Comparison of ENCODE assay signal across 10 cellular contexts in the genomic region with DNA sequence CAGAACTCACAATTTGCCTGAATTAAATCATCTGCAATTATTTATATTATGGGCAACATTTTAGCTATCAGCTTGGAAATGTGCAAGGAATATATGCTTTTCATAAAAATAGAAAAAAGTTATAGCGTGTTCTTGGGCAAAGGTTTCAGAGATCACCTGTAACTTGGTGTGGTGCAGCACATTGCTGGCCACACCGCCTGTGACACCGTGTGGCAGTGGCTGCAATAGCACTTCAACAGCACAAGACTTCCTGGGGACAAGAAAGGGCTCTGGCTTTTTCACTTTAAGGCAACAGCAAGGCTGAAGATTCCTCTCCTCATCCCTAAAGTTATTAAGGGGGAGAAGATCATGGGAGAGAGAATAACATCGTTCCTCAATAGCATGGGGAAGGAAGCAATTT. TPM values are rescaled to one million over a fixed set of nuclear protein-coding genes. Genes with fewer than 3 reads are reported as not detected.
A peak's percentile ranks its signal among the peaks of the same experiment; 100 is the strongest.
DNase-seq lines count a peak whose midpoint lies in the region; ATAC-seq and TF ChIP-seq lines count a peak whose summit lies in the region.
"Had no signal": no experiment of that assay in that cellular context is flagged by ENCODE, and none has a peak within 500 bp of the region (broad histone marks: within the 10 kb centered on the region; RNA-seq: fewer than 3 reads in every experiment).

No MANE protein-coding gene starts in this region.

- H3K27me3 ChIP-seq in OCI-LY3 (ENCODE audit: low read depth, low read length), result no peaks in the 10 kb centered on the region
- H3K27me3 ChIP-seq in liver (ENCODE audit: control insufficient read depth in 4 of 4, insufficient read depth in 4 of 4, low read length in 3 of 4), result no peaks in the 10 kb centered on the region
- no peaks in the 10 kb centered on the region for H3K27me3 ChIP-seq in CD4-positive, alpha-beta memory T cell (ENCODE audit: insufficient read depth, low read length)

- no peaks in the 10 kb centered on the region for H3K36me3 Mint-ChIP-seq in activated T-helper 17 cell treated with anti-CD3 and anti-CD28 coated beads, Interleukin-2, amount 50 U/mL, for 72 hours (ENCODE audit: low read depth)
- H3K36me3 Mint-ChIP-seq in CD4-positive, alpha-beta memory T cell, result no peaks in the 10 kb centered on the region

- no peaks in the 10 kb centered on the region for H3K4me1 Mint-ChIP-seq in activated T-helper 17 cell treated with anti-CD3 and anti-CD28 coated beads, Interleukin-2, amount 50 U/mL, for 72 hours
- H3K4me1 Mint-ChIP-seq in CD4-positive, alpha-beta memory T cell, result no peaks in the 10 kb centered on the region
- H3K4me1 Mint-ChIP-seq: activated B cell treated with CpG ODN at 0.5 μM for 24 hours had no signal

- H3K4me1 ChIP-seq in OCI-LY3 (ENCODE audit: low read length) (no peaks in the 10 kb centered on the region), liver (ENCODE audit: control insufficient read depth in 4 of 4, insufficient read depth in 4 of 4, low read length in 3 of 4) (peaks cover 0 to 8% (median 2%) of the 10 kb centered on the region in 4 donors)
- H3K4me1 ChIP-seq in CD4-positive, alpha-beta memory T cell (ENCODE audit: insufficient read depth, low read length), result no peaks in the 10 kb centered on the region

- DNase-seq in NCI-H1694 (lab: John Stamatoyannopoulos, UW) (peak; percentile 0), NCI-H1694 treated with DMSO at 0.1 percent for 48 hours (lab: John Stamatoyannopoulos, UW) (no peak)
- no peak for DNase-seq in stimulated activated naive CD4-positive, alpha-beta T cell (lab: John Stamatoyannopoulos, UW)
- no peak for DNase-seq in CD4-positive, alpha-beta memory T cell
- DNase-seq: activated B cell treated with CpG ODN at 0.5 μM for 24 hours had no signal

- H3K4me2 ChIP-seq in OCI-LY3 (ENCODE audit: low read length), result peak overlapping the region; percentile 44

- peaks cover 4% of the 10 kb centered on the region for H3K9me3 Mint-ChIP-seq in activated T-helper 17 cell treated with anti-CD3 and anti-CD28 coated beads, Interleukin-2, amount 50 U/mL, for 72 hours
- peaks cover 0 to 3% (median under 1%) of the 10 kb centered on the region in 8 donors for H3K9me3 Mint-ChIP-seq in CD4-positive, alpha-beta memory T cell

- WGBS in liver, result 21% methylated on average over 4 of the region's 4 CpGs

- H3K27ac ChIP-seq in OCI-LY3 (ENCODE audit: low read length), result no peak overlapping the region
- no peak overlapping the region for H3K27ac ChIP-seq in liver (ENCODE audit: low read depth in 1 of 2, low read length in 2 of 2)
- no peak overlapping the region for H3K27ac ChIP-seq in CD4-positive, alpha-beta memory T cell (ENCODE audit: low read depth, low read length)

- H3K36me3 ChIP-seq in OCI-LY3 (replicated peaks; ENCODE audit: low read depth, low read length) (no peaks in the 10 kb centered on the region), liver (ENCODE audit: control insufficient read depth in 4 of 4, insufficient read depth in 3 of 4, low read depth in 1 of 4, low read length in 3 of 4) (no peaks in the 10 kb centered on the region)
- no peaks in the 10 kb centered on the region for H3K36me3 ChIP-seq in CD4-positive, alpha-beta memory T cell (ENCODE audit: insufficient read depth, low read length)

- peak overlapping the region; percentile 18 for H2AFZ ChIP-seq in OCI-LY3 (ENCODE audit: low read depth, low read length)

- peak; percentile 72 to 81 for TF ChIP-seq RAD21 in liver (IDR thresholded peaks at IDR 0.05)

- H3K27ac Mint-ChIP-seq in activated T-helper 17 cell treated with anti-CD3 and anti-CD28 coated beads, Interleukin-2, amount 50 U/mL, for 72 hours, result no peak overlapping the region
- H3K27ac Mint-ChIP-seq in CD4-positive, alpha-beta memory T cell, result no peak overlapping the region
- H3K27ac Mint-ChIP-seq: activated B cell treated with CpG ODN at 0.5 μM for 24 hours had no signal

- no peak overlapping the region for H3K4me3 Mint-ChIP-seq in activated T-helper 17 cell treated with anti-CD3 and anti-CD28 coated beads, Interleukin-2, amount 50 U/mL, for 72 hours
- H3K4me3 Mint-ChIP-seq in CD4-positive, alpha-beta memory T cell, result no peak overlapping the region
- H3K4me3 Mint-ChIP-seq: activated B cell treated with CpG ODN at 0.5 μM for 24 hours had no signal

- H3K4me3 ChIP-seq in OCI-LY3 (ENCODE audit: low read length), result 0 out of 2 replicates have a peak overlapping the region, but pooled peaks have one; percentile 12
- no peak overlapping the region for H3K4me3 ChIP-seq in liver (ENCODE audit: low read depth in 1 of 3, low read length in 3 of 3)
- H3K4me3 ChIP-seq in CD4-positive, alpha-beta memory T cell (ENCODE audit: low read length in 2 of 2), result no peak overlapping the region

- H4K20me1 ChIP-seq in OCI-LY3 (ENCODE audit: insufficient read depth, low read length), result no peaks in the 10 kb centered on the region

- ATAC-seq in HG02970 (IDR thresholded peaks at IDR 0.05; ENCODE audit: low FRiP score, unreplicated experiment), result peak; percentile 58
- ATAC-seq in activated T-helper 17 cell treated with anti-CD3 and anti-CD28 coated beads, Interleukin-2, amount 50 U/mL, for 72 hours (replicated peaks), result no peak

- POLR2A ChIA-PET in CD4-positive, alpha-beta memory T cell (lab: Charles Lee; ENCODE audit: partially characterized antibody), result no interaction called here

- intact Hi-C loops in CD4-positive, alpha-beta memory T cell (cut with micrococcal nuclease), result no loop called here

- CTCF ChIA-PET in CD4-positive, alpha-beta memory T cell (lab: Charles Lee; ENCODE audit: partially characterized antibody), result no interaction called here

- no peak overlapping the region for H3K9ac ChIP-seq in OCI-LY3 (ENCODE audit: low read length)
- H3K9ac ChIP-seq in liver (ENCODE audit: low read depth in 1 of 2, low read length in 2 of 2), result no peak overlapping the region

- H3K79me2 ChIP-seq in OCI-LY3 (ENCODE audit: low read length), result no peaks in the 10 kb centered on the region

- H3K9me3 ChIP-seq in OCI-LY3 (ENCODE audit: insufficient read depth, low read length), result no peaks in the 10 kb centered on the region
- H3K9me3 ChIP-seq in liver (ENCODE audit: control insufficient read depth in 4 of 4, low read length in 3 of 4), result no peaks in the 10 kb centered on the region
- no peaks in the 10 kb centered on the region for H3K9me3 ChIP-seq in CD4-positive, alpha-beta memory T cell (ENCODE audit: control insufficient read depth in 1 of 2, low read length in 2 of 2)

- peak; percentile 99 for TF ChIP-seq CTCF in OCI-LY3 (IDR thresholded peaks at IDR 0.05; ENCODE audit: low read depth, low read length)
- peak; percentile 64 for TF ChIP-seq CTCF in liver (IDR thresholded peaks at IDR 0.05; ENCODE audit: low read depth, low read length, missing input control)

- H3K27me3 Mint-ChIP-seq in activated T-helper 17 cell treated with anti-CD3 and anti-CD28 coated beads, Interleukin-2, amount 50 U/mL, for 72 hours, result no peaks in the 10 kb centered on the region
- H3K27me3 Mint-ChIP-seq in CD4-positive, alpha-beta memory T cell, result peaks cover 0 to 2% of the 10 kb centered on the region in 2 donors

TF ChIP-seq in liver, 16 proteins besides CTCF, POLR2A, EP300 and RAD21 (continues in another document):
- TF ChIP-seq, protein P1, sequence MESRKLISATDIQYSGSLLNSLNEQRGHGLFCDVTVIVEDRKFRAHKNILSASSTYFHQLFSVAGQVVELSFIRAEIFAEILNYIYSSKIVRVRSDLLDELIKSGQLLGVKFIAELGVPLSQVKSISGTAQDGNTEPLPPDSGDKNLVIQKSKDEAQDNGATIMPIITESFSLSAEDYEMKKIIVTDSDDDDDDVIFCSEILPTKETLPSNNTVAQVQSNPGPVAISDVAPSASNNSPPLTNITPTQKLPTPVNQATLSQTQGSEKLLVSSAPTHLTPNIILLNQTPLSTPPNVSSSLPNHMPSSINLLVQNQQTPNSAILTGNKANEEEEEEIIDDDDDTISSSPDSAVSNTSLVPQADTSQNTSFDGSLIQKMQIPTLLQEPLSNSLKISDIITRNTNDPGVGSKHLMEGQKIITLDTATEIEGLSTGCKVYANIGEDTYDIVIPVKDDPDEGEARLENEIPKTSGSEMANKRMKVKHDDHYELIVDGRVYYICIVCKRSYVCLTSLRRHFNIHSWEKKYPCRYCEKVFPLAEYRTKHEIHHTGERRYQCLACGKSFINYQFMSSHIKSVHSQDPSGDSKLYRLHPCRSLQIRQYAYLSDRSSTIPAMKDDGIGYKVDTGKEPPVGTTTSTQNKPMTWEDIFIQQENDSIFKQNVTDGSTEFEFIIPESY (IDR thresholded peaks at IDR 0.05), result no peak
- TF ChIP-seq, protein P2, sequence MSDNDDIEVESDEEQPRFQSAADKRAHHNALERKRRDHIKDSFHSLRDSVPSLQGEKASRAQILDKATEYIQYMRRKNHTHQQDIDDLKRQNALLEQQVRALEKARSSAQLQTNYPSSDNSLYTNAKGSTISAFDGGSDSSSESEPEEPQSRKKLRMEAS (IDR thresholded peaks at IDR 0.05), result no peak
- no peak for TF ChIP-seq SP1 (IDR thresholded peaks at IDR 0.05)
- TF ChIP-seq, protein P3, sequence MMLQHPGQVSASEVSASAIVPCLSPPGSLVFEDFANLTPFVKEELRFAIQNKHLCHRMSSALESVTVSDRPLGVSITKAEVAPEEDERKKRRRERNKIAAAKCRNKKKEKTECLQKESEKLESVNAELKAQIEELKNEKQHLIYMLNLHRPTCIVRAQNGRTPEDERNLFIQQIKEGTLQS (IDR thresholded peaks at IDR 0.05), result no peak
- no peak for TF ChIP-seq JUND (IDR thresholded peaks at IDR 0.05)
- no peak for TF ChIP-seq FOXA2 (IDR thresholded peaks at IDR 0.05)
- TF ChIP-seq HNF4G (IDR thresholded peaks at IDR 0.05), result no peak
- TF ChIP-seq YY1 (IDR thresholded peaks at IDR 0.05), result no peak
- TF ChIP-seq NR2F2 (IDR thresholded peaks at IDR 0.05), result no peak

RNA-seq across cellular contexts. Expression of a gene that starts 14.8 kb away (rescaled TPM):
- under 1 TPM in 1 of 2 donors, not detected in 1; 0.05 TPM for total RNA-seq in liver
- not detected for polyA plus RNA-seq in liver
- total RNA-seq in activated T-helper 17 cell treated with anti-CD3 and anti-CD28 coated beads, Interleukin-2, amount 50 U/mL, for 72 hours, result not detected
- total RNA-seq in CD4-positive, alpha-beta memory T cell, result not detected
- not detected for polyA plus RNA-seq in CD4-positive, alpha-beta memory T cell
- total RNA-seq: activated B cell treated with CpG ODN at 0.5 μM for 24 hours, mononuclear cell had no signal

RNA-seq across cellular contexts. Expression of a gene that starts 26.2 kb away (rescaled TPM):
- total RNA-seq in liver, result under 1 TPM in 1 of 2 donors, not detected in 1; 0.47 TPM
- polyA plus RNA-seq in liver, result not detected
- not detected for total RNA-seq in activated T-helper 17 cell treated with anti-CD3 and anti-CD28 coated beads, Interleukin-2, amount 50 U/mL, for 72 hours
- not detected for total RNA-seq in CD4-positive, alpha-beta memory T cell
- not detected for polyA plus RNA-seq in CD4-positive, alpha-beta memory T cell
- total RNA-seq: activated B cell treated with CpG ODN at 0.5 μM for 24 hours, mononuclear cell had no signal

RNA-seq across cellular contexts. Expression of a gene that starts 32.5 kb away (rescaled TPM):
- total RNA-seq in liver, result not detected
- not detected for polyA plus RNA-seq in liver
- not detected for total RNA-seq in activated T-helper 17 cell treated with anti-CD3 and anti-CD28 coated beads, Interleukin-2, amount 50 U/mL, for 72 hours
- not detected for total RNA-seq in CD4-positive, alpha-beta memory T cell
- not detected for polyA plus RNA-seq in CD4-positive, alpha-beta memory T cell
- total RNA-seq: activated B cell treated with CpG ODN at 0.5 μM for 24 hours, mononuclear cell had no signal
